In genomic region chr12:27333311-27334009, GRCh38 we compare ENCODE assay signal across 8 cellular contexts. TPM values are rescaled to one million over a fixed set of nuclear protein-coding genes. Genes with fewer than 3 reads are reported as not detected.
A peak's percentile ranks its signal among the peaks of the same experiment; 100 is the strongest.
DNase-seq lines count a peak whose midpoint lies in the region; ATAC-seq and TF ChIP-seq lines count a peak whose summit lies in the region.

No MANE protein-coding gene starts in this region.

- CTCF ChIA-PET in AG04450 (lab: Charles Lee): interaction anchor here (3.5 kb wide), 1 partner anchor 51 kb away, joined by 12 read pairs; no protein-coding TSS in a partner anchor

- TF ChIP-seq CTCF in AG04450 (IDR thresholded peaks at IDR 0.05; ENCODE audit: low read depth, low read length): no peak
- no peak for TF ChIP-seq CTCF in OCI-LY1 (IDR thresholded peaks at IDR 0.05; ENCODE audit: low read length)

- peak overlapping the region; percentile 82 for H3K4me2 ChIP-seq in OCI-LY1 (ENCODE audit: low read length)

- ATAC-seq in GM18868 (IDR thresholded peaks at IDR 0.05; ENCODE audit: unreplicated experiment): peak; percentile 21
- ATAC-seq in HG03159 (IDR thresholded peaks at IDR 0.05; ENCODE audit: unreplicated experiment): peak; percentile 26
- peak; percentile 40 for ATAC-seq in Right ventricle myocardium inferior

- no peak for DNase-seq in AG04450 (ENCODE audit: low read depth, low spot score)
- DNase-seq in activated effector memory CD4-positive, alpha-beta T cell treated with anti-CD3 and anti-CD28 coated beads, Interleukin-2, amount 50 U/mL, for 16 hours: peak; percentile 76
- DNase-seq in Right ventricle myocardium inferior (ENCODE audit: missing footprints): peak; percentile 83
- DNase-seq in posterior vena cava (ENCODE audit: low spot score): peak; percentile 86
- no peak for DNase-seq in NCI-H510A (lab: John Stamatoyannopoulos, UW)

- intact Hi-C loops in Right ventricle myocardium inferior (cut with DNase I): no loop called here
- intact Hi-C loops in posterior vena cava (cut with DNase I): no loop called here

- H4K20me1 ChIP-seq in OCI-LY1 (ENCODE audit: insufficient read depth, low read length): no peaks in the 10 kb centered on the region

- H3K27me3 ChIP-seq in AG04450 (ENCODE audit: control insufficient read depth, insufficient read depth, low read length) (no peaks in the 10 kb centered on the region), OCI-LY1 (ENCODE audit: insufficient read depth, low read length) (no peaks in the 10 kb centered on the region; the same call in 1 of the 2 replicates)

- H3K79me2 ChIP-seq in OCI-LY1 (ENCODE audit: insufficient read depth, low read length): no peaks in the 10 kb centered on the region

- peak overlapping the region; percentile 54; the same call in 1 of the 2 replicates for H3K9ac ChIP-seq in OCI-LY1 (ENCODE audit: low read length)

- H3K9me3 ChIP-seq in AG04450 (ENCODE audit: control insufficient read depth, insufficient read depth, low read length): no peaks in the 10 kb centered on the region
- no peaks in the 10 kb centered on the region for H3K9me3 ChIP-seq in OCI-LY1 (ENCODE audit: low read length)

- H3F3A ChIP-seq in OCI-LY1 (ENCODE audit: insufficient read depth, low read length): no peaks in the 10 kb centered on the region

- no peaks in the 10 kb centered on the region for H3K36me3 ChIP-seq in OCI-LY1 (ENCODE audit: insufficient read depth, low read length)

- H2AFZ ChIP-seq in OCI-LY1 (ENCODE audit: low read length): peak overlapping the region; percentile 86; the same call in 1 of the 2 replicates

- no peak overlapping the region for H3K27ac ChIP-seq in AG04450 (ENCODE audit: low read depth, low read length)
- no peak overlapping the region for H3K27ac ChIP-seq in OCI-LY1 (ENCODE audit: low read depth, low read length, poor library complexity, severe bottlenecking)

- peaks cover 12% of the 10 kb centered on the region for H3K4me1 ChIP-seq in OCI-LY1 (ENCODE audit: insufficient read depth, low read length, severe bottlenecking)

- H3K4me3 ChIP-seq in AG04450 (ENCODE audit: low read depth, low read length) (peak overlapping the region; percentile 74), OCI-LY1 (ENCODE audit: low read depth, low read length, poor library complexity, severe bottlenecking) (peak overlapping the region; percentile 69)

- H3K9me2 ChIP-seq in OCI-LY1 (ENCODE audit: low read depth, low read length): no peaks in the 10 kb centered on the region

- POLR2A ChIA-PET in AG04450 (lab: Yijun Ruan, JAX): no interaction called here

RNA-seq across cellular contexts. Expression of gene BMAL2, which starts 0.8 kb away (rescaled TPM):
- polyA plus RNA-seq in AG04450 (2011; rRNA removed): 22.9 and 28.8 TPM in 2 replicates
- 18.8 and 29.0 TPM in 2 replicates for polyA minus RNA-seq in AG04450 (2011; rRNA and poly(A)+ RNA removed)
- total RNA-seq in Right ventricle myocardium inferior (1.2 TPM), posterior vena cava (10 to 100 TPM in 1 of 2 donors, 1 to 10 TPM in 1; 7.6 to 32.7 TPM)

Comparison
In these comparisons a context has a peak if more than half of its experiments do, and no peak if none do; other contexts are left out.
1. DNase-seq: peak in activated effector memory CD4-positive, alpha-beta T cell treated with anti-CD3 and anti-CD28 coated beads, Interleukin-2, amount 50 U/mL, for 16 hours (single experiment), Right ventricle myocardium inferior (single experiment) and posterior vena cava (single experiment); none in AG04450 (single experiment) and NCI-H510A (single experiment).
2. Peak in every context shown above with its lines, with median percentiles within 50 percentile points of each other: ATAC-seq.